1 cellular context compared by ENCODE assay signal in genomic region chr14:20530771-20531571, GRCh38.
TF ChIP-seq lines count a peak whose summit lies in the region.

No MANE protein-coding gene starts in this region.

TF ChIP-seq in H1, 55 proteins besides CTCF, POLR2A, EP300 and RAD21 (continued from another document):
- TF ChIP-seq CBX5 (IDR thresholded peaks at IDR 0.05; ENCODE audit: low read depth, low read length) (no peak), RNF2 (IDR thresholded peaks at IDR 0.05; ENCODE audit: borderline replicate concordance, low read depth, low read length, missing control alignments, poor library complexity, severe bottlenecking) (no peak)
